Comparison of ENCODE assay signal across 8 cellular contexts in genomic region chr2:44361330-44362206, GRCh38. TPM values are rescaled to one million over a fixed set of nuclear protein-coding genes. Genes with fewer than 3 reads are reported as not detected.
DNase-seq lines count a peak whose midpoint lies in the region; ATAC-seq and TF ChIP-seq lines count a peak whose summit lies in the region.

Gene CAMKMT (plus strand): TSS chr2:44361947.
Gene PREPL (minus strand): TSS chr2:44361494. CDS start chr2:44346342, 15,152 bp downstream.

- H3K27me3 Mint-ChIP-seq in T-helper 17 cell: no peaks in the 10 kb centered on the region

- H3K9me3 ChIP-seq in T-helper 17 cell (ENCODE audit: control insufficient read depth, low read length, poor library complexity, severe bottlenecking): no peaks in the 10 kb centered on the region
- no peaks in the 10 kb centered on the region for H3K9me3 ChIP-seq in prostate gland

- WGBS in prostate gland: under 1% methylated on average over 57 of the region's 57 CpGs
- under 1% methylated on average over 57 of the region's 57 CpGs for WGBS in urinary bladder

- no peaks in the 10 kb centered on the region for H3K36me3 Mint-ChIP-seq in T-helper 17 cell (ENCODE audit: low read depth)

- peak; percentile 85 for ATAC-seq in HG02885 (IDR thresholded peaks at IDR 0.05; ENCODE audit: poor library complexity, unreplicated experiment)
- peak; percentile 86 for ATAC-seq in T-helper 17 cell
- peak; percentile 97 for ATAC-seq in left ventricle myocardium superior

- H3K4me1 ChIP-seq in prostate gland (replicated peaks): no peaks in the 10 kb centered on the region
- peaks cover 2% of the 10 kb centered on the region for H3K4me1 ChIP-seq in urinary bladder (ENCODE audit: insufficient read depth)

- intact Hi-C loops in left ventricle myocardium superior (cut with micrococcal nuclease): no loop called here
- intact Hi-C loops in prostate gland (cut with DNase I): loop anchor here (10.0 kb wide), 1 partner anchor 187 kb away; no protein-coding TSS in a partner anchor

- TF ChIP-seq CTCF in prostate gland (IDR thresholded peaks at IDR 0.05): peak in 1 of 4 experiments; percentile 18

- H3K36me3 ChIP-seq in prostate gland (no peaks in the 10 kb centered on the region), urinary bladder (ENCODE audit: insufficient read depth) (no peaks in the 10 kb centered on the region)

- H3K4me3 Mint-ChIP-seq in T-helper 17 cell: peak within 1 kb of the TSS; percentile 99

- H3K4me3 ChIP-seq in prostate gland: peak within 1 kb of the TSS; percentile 80 to 88
- peak within 1 kb of the TSS; percentile 73 for H3K4me3 ChIP-seq in urinary bladder (ENCODE audit: low read depth, low read length)

- H3K27ac Mint-ChIP-seq in T-helper 17 cell: peak within 1 kb of the TSS; percentile 99

- peaks cover 39% of the 10 kb centered on the region for H3K4me1 Mint-ChIP-seq in T-helper 17 cell

- DNase-seq in NCI-H1694 treated with DMSO at 0.1 percent for 48 hours (lab: John Stamatoyannopoulos, UW) (peak; percentile 98), T-helper 17 cell (peak; percentile 94 to 97 (median 96)), amygdala (lab: John Stamatoyannopoulos, UW) (peak; percentile 87 to 99 (median 95)), left ventricle myocardium superior (peak; percentile 98), prostate gland (ENCODE audit: low spot score) (peak; percentile 98)

- H3K27me3 ChIP-seq in prostate gland (replicated peaks; ENCODE audit: insufficient read depth): no peaks in the 10 kb centered on the region

- peak within 1 kb of the TSS; percentile 98 for H3K27ac ChIP-seq in prostate gland
- H3K27ac ChIP-seq in urinary bladder (ENCODE audit: low read depth): peak within 1 kb of the TSS; percentile 77

- peak; percentile 94 for TF ChIP-seq POLR2A in GM15510 (IDR thresholded peaks at IDR 0.05; ENCODE audit: borderline replicate concordance, extremely low read depth, insufficient read length)
- peak; percentile 79 for TF ChIP-seq POLR2A in prostate gland (IDR thresholded peaks at IDR 0.05)

RNA-seq across cellular contexts. Expression of gene CAMKMT, which starts in this region (rescaled TPM):
- 10 to 100 TPM; 14.8 to 19.8 TPM for total RNA-seq in T-helper 17 cell
- 3.3 TPM for total RNA-seq in left ventricle myocardium superior
- total RNA-seq in prostate gland: 1 to 10 TPM; 5.4 to 7.6 TPM
- total RNA-seq in urinary bladder: 20.2 TPM
- 5.4 TPM for polyA plus RNA-seq in urinary bladder

RNA-seq across cellular contexts. Expression of gene PREPL, which starts in this region (rescaled TPM):
- total RNA-seq in T-helper 17 cell: 10 to 100 TPM; 21.3 to 23.4 TPM
- total RNA-seq in left ventricle myocardium superior: 81.9 TPM
- total RNA-seq in prostate gland: 10 to 100 TPM; 40.3 to 49.3 TPM
- 104 TPM for total RNA-seq in urinary bladder
- polyA plus RNA-seq in urinary bladder: 30.2 TPM

Comparison
In these comparisons a context has a peak if more than half of its experiments do, and no peak if none do; other contexts are left out.
1. Peak in every context shown above with its lines: DNase-seq, ATAC-seq, H3K4me3 ChIP-seq and H3K27ac ChIP-seq.